1 cellular context compared by ENCODE assay signal in the genomic region with DNA sequence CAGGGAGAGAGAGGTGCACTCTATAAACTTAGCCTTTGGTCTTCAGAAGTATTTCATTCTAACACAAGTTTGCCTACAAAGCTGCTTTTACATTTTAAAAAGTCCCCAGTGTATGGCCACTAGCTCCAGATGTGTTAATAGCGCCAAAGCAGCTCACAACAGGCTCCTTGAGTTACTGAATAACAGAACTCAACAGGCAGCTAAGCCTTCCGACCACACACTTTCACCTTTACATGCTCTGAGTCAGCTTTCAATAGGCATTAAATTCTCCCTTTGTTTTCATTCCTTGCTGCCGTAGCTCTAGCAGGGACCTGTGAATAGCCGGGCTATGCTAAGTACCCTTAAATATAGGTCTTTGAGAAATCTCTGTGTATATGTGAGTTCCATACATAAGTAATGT.
TF ChIP-seq lines count a peak whose summit lies in the region.

No MANE protein-coding gene starts in this region.

TF ChIP-seq in HepG2, 621 proteins besides CTCF, POLR2A, EP300 and RAD21 (continued from another document):
- TF ChIP-seq PAXIP1 (CRISPR knock-in tag; conservative IDR thresholded peaks at IDR 0.05): peak; percentile 36; the same call in 1 of the 2 replicates
- TF ChIP-seq ZNF644 (CRISPR knock-in tag; IDR thresholded peaks at IDR 0.05; ENCODE audit: low read depth): no peak
- no peak for TF ChIP-seq ZNF414 (CRISPR knock-in tag; IDR thresholded peaks at IDR 0.05)
- TF ChIP-seq ZNF569 (CRISPR knock-in tag; IDR thresholded peaks at IDR 0.05; ENCODE audit: borderline replicate concordance): no peak
- TF ChIP-seq SOX6 (IDR thresholded peaks at IDR 0.05): no peak
- peak; percentile 52; the same call in 1 of the 2 replicates for TF ChIP-seq SOX6 (CRISPR knock-in tag; IDR thresholded peaks at IDR 0.05)
- TF ChIP-seq ZNF678 (CRISPR knock-in tag; IDR thresholded peaks at IDR 0.05): no peak
- no peak for TF ChIP-seq ZNF761 (CRISPR knock-in tag; conservative IDR thresholded peaks at IDR 0.05)
- 0 out of 2 replicates have a peak, but pooled peaks have one; percentile 3 for TF ChIP-seq ATF1 (CRISPR knock-in tag; IDR thresholded peaks at IDR 0.05)
- TF ChIP-seq PITX1 (CRISPR knock-in tag; IDR thresholded peaks at IDR 0.05): peak; percentile 44; the same call in 1 of the 2 replicates
- TF ChIP-seq RBM22 (optimal IDR thresholded peaks at IDR 0.05; ENCODE audit: low read length): no peak
- no peak for TF ChIP-seq ZNF780A (CRISPR knock-in tag; IDR thresholded peaks at IDR 0.05)
- no peak for TF ChIP-seq ZNF777 (CRISPR knock-in tag; IDR thresholded peaks at IDR 0.05)
- TF ChIP-seq ZNF710 (CRISPR knock-in tag; IDR thresholded peaks at IDR 0.05; ENCODE audit: borderline replicate concordance): 0 out of 2 replicates have a peak, but pooled peaks have one; percentile 22
